ENCODE assay signal across 1 cellular context in genomic region chr9:98942906-98943681, GRCh38.
TF ChIP-seq lines count a peak whose summit lies in the region.

No MANE protein-coding gene starts in this region.

TF ChIP-seq in H1, 55 proteins besides CTCF, POLR2A, EP300 and RAD21 (continued from another document):
- TF ChIP-seq ZNF274 (IDR thresholded peaks at IDR 0.05; ENCODE audit: borderline replicate concordance, extremely low read depth, low read length) (no peak), JUND (IDR thresholded peaks at IDR 0.05; ENCODE audit: low read length) (no peak), CBX5 (IDR thresholded peaks at IDR 0.05; ENCODE audit: low read depth, low read length) (no peak), BACH1 (IDR thresholded peaks at IDR 0.05; ENCODE audit: low read length) (no peak), E2F6 (IDR thresholded peaks at IDR 0.05) (no peak), KDM1A (IDR thresholded peaks at IDR 0.05; ENCODE audit: borderline replicate concordance, low read length) (no peak), CHD2 (IDR thresholded peaks at IDR 0.05; ENCODE audit: low read length) (no peak), EZH2 (IDR thresholded peaks at IDR 0.05; ENCODE audit: low read depth, low read length, severe bottlenecking) (no peak), SIRT6 (IDR thresholded peaks at IDR 0.05; ENCODE audit: low read length) (no peak), CHD1 (IDR thresholded peaks at IDR 0.05; ENCODE audit: low read depth, low read length) (no peak)
TF ChIP-seq in H1: peak in this region for 0.
